23 cellular contexts compared by ENCODE assay signal in the genomic region with DNA sequence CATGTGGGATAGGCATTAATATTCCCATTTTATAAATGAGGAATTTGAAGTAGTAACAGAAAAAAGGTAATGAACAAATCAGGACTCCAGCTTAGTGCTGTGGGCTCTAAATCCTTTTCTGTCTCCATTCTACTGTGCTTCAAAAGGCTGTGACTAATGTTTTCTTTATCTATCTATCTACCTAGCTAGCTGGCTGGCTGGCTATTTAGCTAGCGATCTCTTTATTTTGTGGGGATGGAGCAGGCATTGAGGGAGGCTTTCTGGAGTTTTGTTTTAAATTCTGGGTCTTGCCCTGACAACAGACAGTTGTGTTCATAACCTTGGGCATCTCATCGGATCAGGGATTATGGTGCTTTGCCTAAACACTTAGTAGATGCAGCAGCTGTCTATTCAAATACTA.
DNase-seq lines count a peak whose midpoint lies in the region; ATAC-seq and TF ChIP-seq lines count a peak whose summit lies in the region.
"Had no signal": no experiment of that assay in that cellular context is flagged by ENCODE, and none has a peak within 500 bp of the region (broad histone marks: within the 10 kb centered on the region; RNA-seq: fewer than 3 reads in every experiment).

No MANE protein-coding gene starts in this region.

- DNase-seq in NCI-H526 (lab: John Stamatoyannopoulos, UW) (peak; percentile 24 to 49), NCI-H526 treated with DMSO at 0.1 percent for 48 hours (lab: John Stamatoyannopoulos, UW) (no peak), WTC11 (ENCODE audit: low spot score) (no peak), kidney glomerular epithelial cell (lab: John Stamatoyannopoulos, UW) (peak; percentile 44), MG63 (no peak), GM13976 (ENCODE audit: low spot score) (no peak), hepatocyte (ENCODE audit: low spot score) (no peak)
- DNase-seq: activated CD4-positive, alpha-beta memory T cell treated with anti-CD3 and anti-CD28 coated beads for 36 hours; activated T-cell treated with anti-CD3 and anti-CD28 coated beads, Interleukin-2, amount 50 U/mL, for 4 hours; brain microvascular endothelial cell; C1 segment of cervical spinal cord; DMS153; erythroblast; natural killer cell; NCI-H146; NCI-H510A; retina; stimulated activated CD4-positive, alpha-beta T cell treated with anti-CD3 and anti-CD28 coated beads, Interleukin-15, amount 100 ng/mL, for 24 hours; stimulated activated naive CD4-positive, alpha-beta T cell treated with Interleukin-2 at 50 U/mL for 16 hours; upper lobe of right lung had no signal

- peak overlapping the region; percentile 25; the same call in 1 of the 2 replicates for H3K4me3 Mint-ChIP-seq in WTC11
- H3K4me3 Mint-ChIP-seq: activated CD4-positive, alpha-beta memory T cell treated with anti-CD3 and anti-CD28 coated beads for 36 hours; activated naive CD4-positive, alpha-beta T cell treated with anti-CD3 and anti-CD28 coated beads, Interleukin-2, amount 50 U/mL, for 24 hours; activated T-cell treated with anti-CD3 and anti-CD28 coated beads, Interleukin-2, amount 50 U/mL, for 4 hours; dendritic cell treated with granulocyte-macrophage colony-stimulating factor and Interleukin-4, amounts not matched to agents 40 ng/mL and 50 ng/mL, for 4 days; natural killer cell had no signal

- H3K9me3 ChIP-seq in MG63 (no peaks in the 10 kb centered on the region), hepatocyte (ENCODE audit: low read depth) (no peaks in the 10 kb centered on the region)
- H3K9me3 ChIP-seq: upper lobe of right lung had no signal

- peaks cover 12% of the 10 kb centered on the region for H3K4me1 ChIP-seq in hepatocyte (ENCODE audit: insufficient read depth)

- TF ChIP-seq CTCF in WTC11 (IDR thresholded peaks at IDR 0.05): no peak
- TF ChIP-seq CTCF in GM13976 (IDR thresholded peaks at IDR 0.05; ENCODE audit: borderline replicate concordance, control extremely low read depth, extremely low read depth, insufficient read depth, missing control alignments): no peak
- TF ChIP-seq CTCF in hepatocyte (IDR thresholded peaks at IDR 0.05; ENCODE audit: poor library complexity): no peak

- H3K4me2 ChIP-seq in hepatocyte: no peak overlapping the region

- in situ Hi-C loops in GM13976 (cut with MboI; ENCODE audit: low sequenced_read_pairs, unreplicated experiment): no loop called here

- peaks cover 80% of the 10 kb centered on the region for H3K4me1 Mint-ChIP-seq in WTC11
- H3K4me1 Mint-ChIP-seq: activated naive CD4-positive, alpha-beta T cell treated with anti-CD3 and anti-CD28 coated beads, Interleukin-2, amount 50 U/mL, for 24 hours; natural killer cell had no signal

- H3K27me3 ChIP-seq in MG63: no peaks in the 10 kb centered on the region
- H3K27me3 ChIP-seq in hepatocyte: no peaks in the 10 kb centered on the region
- H3K27me3 ChIP-seq: brain microvascular endothelial cell, upper lobe of right lung had no signal

- H4K20me1 ChIP-seq in hepatocyte (ENCODE audit: insufficient read depth, poor library complexity, severe bottlenecking): no peaks in the 10 kb centered on the region

- H3K36me3 ChIP-seq in MG63 (no peaks in the 10 kb centered on the region), hepatocyte (replicated peaks; ENCODE audit: insufficient read depth, low read depth) (no peaks in the 10 kb centered on the region)
- H3K36me3 ChIP-seq: brain microvascular endothelial cell, upper lobe of right lung had no signal

- POLR2A ChIA-PET in WTC11 (lab: Charles Lee): interaction anchor here (0.6 to 1.4 kb wide), 2 partner anchors 8 to 139 kb away, joined by 4 to 5 read pairs; a partner anchor contains a TSS

- ATAC-seq in WTC11 (no peak), GM18867 (IDR thresholded peaks at IDR 0.05; ENCODE audit: unreplicated experiment) (no peak)
- ATAC-seq: activated T-cell treated with anti-CD3 and anti-CD28 coated beads, Interleukin-2, amount 50 U/mL, for 4 hours; natural killer cell had no signal

- no peaks in the 10 kb centered on the region for H3K27me3 Mint-ChIP-seq in WTC11 (ENCODE audit: low read depth)
- H3K27me3 Mint-ChIP-seq: activated CD4-positive, alpha-beta memory T cell treated with anti-CD3 and anti-CD28 coated beads for 36 hours; dendritic cell treated with granulocyte-macrophage colony-stimulating factor and Interleukin-4, amounts not matched to agents 40 ng/mL and 50 ng/mL, for 4 days had no signal

- H3K27ac ChIP-seq in hepatocyte: no peak overlapping the region
- H3K27ac ChIP-seq: brain microvascular endothelial cell had no signal

- CTCF ChIA-PET in WTC11 (lab: Charles Lee): interaction anchor here (1.5 kb wide), 1 partner anchor 13 kb away, joined by 6 read pairs; no protein-coding TSS in a partner anchor

- H3K4me3 ChIP-seq in MG63 (no peak overlapping the region), hepatocyte (no peak overlapping the region)
- H3K4me3 ChIP-seq: upper lobe of right lung had no signal

- H2AFZ ChIP-seq in hepatocyte: no peak overlapping the region

- 37% methylated on average over 2 of the region's 2 CpGs for WGBS in hepatocyte (ENCODE audit: low lambda C conversion rate, missing lambda C conversion rate)

- no peaks in the 10 kb centered on the region for H3K9me2 ChIP-seq in hepatocyte (replicated peaks; ENCODE audit: insufficient read depth)

- H3K79me2 ChIP-seq in hepatocyte: peaks cover 14% of the 10 kb centered on the region

- H3K27ac Mint-ChIP-seq in WTC11: peak overlapping the region; percentile 73
- H3K27ac Mint-ChIP-seq: activated CD4-positive, alpha-beta memory T cell treated with anti-CD3 and anti-CD28 coated beads for 36 hours; activated naive CD4-positive, alpha-beta T cell treated with anti-CD3 and anti-CD28 coated beads, Interleukin-2, amount 50 U/mL, for 24 hours; dendritic cell treated with granulocyte-macrophage colony-stimulating factor and Interleukin-4, amounts not matched to agents 40 ng/mL and 50 ng/mL, for 4 days; natural killer cell had no signal

- no peaks in the 10 kb centered on the region for H3K36me3 Mint-ChIP-seq in WTC11
- H3K36me3 Mint-ChIP-seq: activated CD4-positive, alpha-beta memory T cell treated with anti-CD3 and anti-CD28 coated beads for 36 hours; activated naive CD4-positive, alpha-beta T cell treated with anti-CD3 and anti-CD28 coated beads, Interleukin-2, amount 50 U/mL, for 24 hours; natural killer cell had no signal

- no peaks in the 10 kb centered on the region for H3K9me3 Mint-ChIP-seq in WTC11
- H3K9me3 Mint-ChIP-seq: activated CD4-positive, alpha-beta memory T cell treated with anti-CD3 and anti-CD28 coated beads for 36 hours; activated naive CD4-positive, alpha-beta T cell treated with anti-CD3 and anti-CD28 coated beads, Interleukin-2, amount 50 U/mL, for 24 hours; activated T-cell treated with anti-CD3 and anti-CD28 coated beads, Interleukin-2, amount 50 U/mL, for 4 hours; dendritic cell treated with granulocyte-macrophage colony-stimulating factor and Interleukin-4, amounts not matched to agents 40 ng/mL and 50 ng/mL, for 4 days; natural killer cell had no signal

TF ChIP-seq in WTC11, 78 proteins besides CTCF, POLR2A, EP300 and RAD21:
- TF ChIP-seq ESRRA (CRISPR knock-in tag; IDR thresholded peaks at IDR 0.05; ENCODE audit: borderline replicate concordance) (no peak), FOXK1 (CRISPR knock-in tag; IDR thresholded peaks at IDR 0.05) (no peak), CREB1 (CRISPR knock-in tag; IDR thresholded peaks at IDR 0.05) (no peak), NFE2L1 (CRISPR knock-in tag; IDR thresholded peaks at IDR 0.05) (no peak), ZNF317 (CRISPR knock-in tag; IDR thresholded peaks at IDR 0.05; ENCODE audit: borderline replicate concordance, low read depth) (no peak), ZNF671 (CRISPR knock-in tag; IDR thresholded peaks at IDR 0.05) (no peak), RORB (CRISPR knock-in tag; IDR thresholded peaks at IDR 0.05) (no peak)

Comparison
In these comparisons a context has a peak if more than half of its experiments do, and no peak if none do; other contexts are left out.
1. DNase-seq: peak in NCI-H526 (2 of 2) and kidney glomerular epithelial cell (single experiment); none in NCI-H526 treated with DMSO at 0.1 percent for 48 hours (single experiment), WTC11 (single experiment), MG63 (single experiment), GM13976 (single experiment) and hepatocyte (single experiment).